ENCODE assay signal across 4 cellular contexts in genomic region chr2:119795309-119796303, GRCh38.
TF ChIP-seq lines count a peak whose summit lies in the region.

No MANE protein-coding gene starts in this region.

TF ChIP-seq in SK-N-SH, 30 proteins besides CTCF, POLR2A, EP300 and RAD21 (continues in another document):
- TF ChIP-seq POLR2AphosphoS5 (IDR thresholded peaks at IDR 0.05; ENCODE audit: low read depth, low read length) (no peak), FOXM1 (IDR thresholded peaks at IDR 0.05; ENCODE audit: low read depth) (no peak), MEF2A (IDR thresholded peaks at IDR 0.05; ENCODE audit: borderline replicate concordance, low read depth) (no peak), USF1 (IDR thresholded peaks at IDR 0.05; ENCODE audit: borderline replicate concordance, low read depth) (no peak), NFIC (IDR thresholded peaks at IDR 0.05; ENCODE audit: borderline replicate concordance) (no peak), YY1 (IDR thresholded peaks at IDR 0.05; ENCODE audit: low read depth) (no peak), REST (IDR thresholded peaks at IDR 0.05; ENCODE audit: low read depth, low read length) (no peak), TAF1 (IDR thresholded peaks at IDR 0.05; ENCODE audit: borderline replicate concordance, low read depth, low read length) (no peak), NRF1 (IDR thresholded peaks at IDR 0.05; ENCODE audit: low read depth, low read length) (no peak), TCF12 (IDR thresholded peaks at IDR 0.05) (no peak), SIN3A (IDR thresholded peaks at IDR 0.05; ENCODE audit: borderline replicate concordance, low read depth, low read length) (no peak), MAX (IDR thresholded peaks at IDR 0.05; ENCODE audit: low read depth) (no peak)

TF ChIP-seq in SK-N-SH treated with all-trans-retinoic acid at 6 μM for 48 hours, 23 proteins besides CTCF, POLR2A, EP300 and RAD21 (continues in another document):
- TF ChIP-seq CREB5 (CRISPR knock-in tag; IDR thresholded peaks at IDR 0.05; ENCODE audit: low read depth) (no peak), TSHZ2 (CRISPR knock-in tag; IDR thresholded peaks at IDR 0.05) (no peak), ZFP3 (CRISPR knock-in tag; IDR thresholded peaks at IDR 0.05) (no peak), CSDC2 (CRISPR knock-in tag; IDR thresholded peaks at IDR 0.05) (no peak), TCF4 (CRISPR knock-in tag; IDR thresholded peaks at IDR 0.05; ENCODE audit: borderline replicate concordance) (no peak), ZFP30 (CRISPR knock-in tag; IDR thresholded peaks at IDR 0.05) (no peak), RARB (CRISPR knock-in tag; IDR thresholded peaks at IDR 0.05) (no peak), SNAI2 (CRISPR knock-in tag; IDR thresholded peaks at IDR 0.05) (no peak), ZNF565 (CRISPR knock-in tag; conservative IDR thresholded peaks at IDR 0.05; ENCODE audit: low read depth) (no peak), GLIS3 (CRISPR knock-in tag; IDR thresholded peaks at IDR 0.05) (no peak), OSR1 (CRISPR knock-in tag; IDR thresholded peaks at IDR 0.05) (no peak), ARNTL (CRISPR knock-in tag; IDR thresholded peaks at IDR 0.05; ENCODE audit: borderline replicate concordance, low read depth) (no peak), ZNF70 (CRISPR knock-in tag; IDR thresholded peaks at IDR 0.05) (no peak), PPARA (CRISPR knock-in tag; IDR thresholded peaks at IDR 0.05; ENCODE audit: borderline replicate concordance) (no peak), ZC3H10 (CRISPR knock-in tag; IDR thresholded peaks at IDR 0.05) (no peak)

TF ChIP-seq in HEK293, 187 proteins besides CTCF, POLR2A, EP300 and RAD21:
- no peak for TF ChIP-seq ZBTB1 (tag by site-specific recombination; IDR thresholded peaks at IDR 0.05)
- no peak for TF ChIP-seq GLIS2 (tag by site-specific recombination; IDR thresholded peaks at IDR 0.05)
- TF ChIP-seq ZNF600 (tag by site-specific recombination; IDR thresholded peaks at IDR 0.05): 0 out of 2 replicates have a peak, but pooled peaks have one; percentile 13

TF ChIP-seq in H1, 55 proteins besides CTCF, POLR2A, EP300 and RAD21:
- no peak for TF ChIP-seq CHD7 (IDR thresholded peaks at IDR 0.05; ENCODE audit: insufficient replicate concordance, low read length)
- TF ChIP-seq TCF12 (IDR thresholded peaks at IDR 0.05; ENCODE audit: low read depth, low read length): no peak
- no peak for TF ChIP-seq KDM1A (IDR thresholded peaks at IDR 0.05; ENCODE audit: borderline replicate concordance, low read length)
- TF ChIP-seq PHF8 (conservative IDR thresholded peaks at IDR 0.05; ENCODE audit: low read depth, low read length): no peak
- no peak; the same call in 1 of the 2 replicates for TF ChIP-seq MAX (IDR thresholded peaks at IDR 0.05)
- no peak for TF ChIP-seq SIRT6 (IDR thresholded peaks at IDR 0.05; ENCODE audit: low read length)
